In genomic region chr7:47495269-47495875, GRCh38 we compare ENCODE assay signal across 1 cellular context.
TF ChIP-seq lines count a peak whose summit lies in the region.

No MANE protein-coding gene starts in this region.

TF ChIP-seq in H1, 55 proteins besides CTCF, POLR2A, EP300 and RAD21 (continued from another document):
- TF ChIP-seq NRF1 (IDR thresholded peaks at IDR 0.05; ENCODE audit: low read depth, low read length): no peak
- no peak for TF ChIP-seq EZH2 (IDR thresholded peaks at IDR 0.05; ENCODE audit: low read depth, low read length, severe bottlenecking)
- TF ChIP-seq SP4 (IDR thresholded peaks at IDR 0.05; ENCODE audit: low read length): no peak
TF ChIP-seq in H1: peak in this region for 0.
